2 cellular contexts compared by ENCODE assay signal in the genomic region with DNA sequence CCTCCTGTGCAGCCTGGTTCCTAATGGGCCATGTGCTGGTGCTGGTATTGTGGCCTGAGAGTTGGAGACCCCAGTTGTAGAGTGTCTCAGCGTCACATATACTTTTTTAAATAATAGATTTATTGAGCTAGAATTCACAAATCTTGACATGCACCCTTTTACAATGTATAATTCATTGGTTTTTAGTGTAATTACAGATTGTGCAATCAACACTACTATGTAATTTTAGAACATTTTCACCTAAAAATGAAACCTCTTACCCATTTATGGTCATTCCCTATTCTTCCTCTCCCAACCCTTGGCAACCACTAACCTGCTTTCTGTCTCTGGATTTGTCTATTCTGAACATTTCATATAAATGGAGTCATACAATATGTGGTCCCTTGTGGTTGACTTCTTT.
TF ChIP-seq lines count a peak whose summit lies in the region.

No MANE protein-coding gene starts in this region.

TF ChIP-seq in HepG2, 621 proteins besides CTCF, POLR2A, EP300 and RAD21:
- no peak for TF ChIP-seq ZBTB21 (CRISPR knock-in tag; IDR thresholded peaks at IDR 0.05)
- peak; percentile 35; the same call in 1 of the 2 replicates for TF ChIP-seq CEBPB (IDR thresholded peaks at IDR 0.05; ENCODE audit: borderline replicate concordance, low read depth, low read length)

TF ChIP-seq in K562, 482 proteins besides CTCF, POLR2A, EP300 and RAD21:
- TF ChIP-seq HNRNPLL (IDR thresholded peaks at IDR 0.05; ENCODE audit: low read depth, low read length, poor library complexity, severe bottlenecking) (no peak), CEBPG (CRISPR knock-in tag; IDR thresholded peaks at IDR 0.05) (no peak), CEBPG (tag; conservative IDR thresholded peaks at IDR 0.05 in 1 of 2, IDR thresholded peaks at IDR 0.05 in 1 of 2) (peak in 1 of 2 experiments; percentile 73; a peak in 2 of 4 replicates), CEBPB (tag; IDR thresholded peaks at IDR 0.05) (peak; percentile 79)
